8 cellular contexts compared by ENCODE assay signal in genomic region chr10:113093188-113094113, GRCh38.
DNase-seq lines count a peak whose midpoint lies in the region; ATAC-seq and TF ChIP-seq lines count a peak whose summit lies in the region.

No MANE protein-coding gene starts in this region.

- peak; percentile 91 for DNase-seq in A172 (ENCODE audit: low spot score)
- DNase-seq in NCI-H69 (lab: John Stamatoyannopoulos, UW) = peak; percentile 6
- DNase-seq in fibroblast of the aortic adventitia (ENCODE audit: low read depth) = peak; percentile 39
- no peak for DNase-seq in Karpas-422

- no peak for TF ChIP-seq CTCF in fibroblast of the aortic adventitia (IDR thresholded peaks at IDR 0.05; ENCODE audit: insufficient read depth, low read length)

- H2AFZ ChIP-seq in Karpas-422 (ENCODE audit: low read length) = no peak overlapping the region

- H3K9ac ChIP-seq in Karpas-422 (ENCODE audit: low read length) = no peak overlapping the region

- H3K4me1 ChIP-seq in Karpas-422 (ENCODE audit: low read length) = no peaks in the 10 kb centered on the region

- no peak overlapping the region for H3K4me2 ChIP-seq in Karpas-422 (ENCODE audit: low read depth, low read length, poor library complexity, severe bottlenecking)

- no peaks in the 10 kb centered on the region for H3K9me3 ChIP-seq in Karpas-422 (ENCODE audit: low read length)

- H3K4me3 ChIP-seq in fibroblast of the aortic adventitia (ENCODE audit: low read depth, low read length) (no peak overlapping the region), Karpas-422 (ENCODE audit: low read length) (no peak overlapping the region)

- no peaks in the 10 kb centered on the region for H3K27me3 ChIP-seq in Karpas-422 (ENCODE audit: low read length)

- no peaks in the 10 kb centered on the region for H4K20me1 ChIP-seq in Karpas-422 (ENCODE audit: insufficient read depth, low read depth, low read length)

- no peaks in the 10 kb centered on the region for H3K9me2 ChIP-seq in Karpas-422 (replicated peaks; ENCODE audit: insufficient read depth, low read length)

- no peaks in the 10 kb centered on the region for H3K79me2 ChIP-seq in Karpas-422 (ENCODE audit: low read length)

- no peaks in the 10 kb centered on the region for H3K36me3 ChIP-seq in Karpas-422 (ENCODE audit: insufficient read depth, low read length)

- ATAC-seq in GM21447 (IDR thresholded peaks at IDR 0.05; ENCODE audit: unreplicated experiment) (peak; percentile 64), HG03439 (IDR thresholded peaks at IDR 0.05; ENCODE audit: unreplicated experiment) (no peak), GM21360 (IDR thresholded peaks at IDR 0.05; ENCODE audit: unreplicated experiment) (no peak), GM19023 (IDR thresholded peaks at IDR 0.05; ENCODE audit: unreplicated experiment) (no peak)

- H3K27ac ChIP-seq in Karpas-422 (ENCODE audit: low read length) = no peak overlapping the region
